13 cellular contexts compared by ENCODE assay signal in genomic region chr1:30751830-30752650, GRCh38. TPM values are rescaled to one million over a fixed set of nuclear protein-coding genes. Genes with fewer than 3 reads are reported as not detected.
DNase-seq lines count a peak whose midpoint lies in the region; ATAC-seq and TF ChIP-seq lines count a peak whose summit lies in the region.
"Had no signal": no experiment of that assay in that cellular context is flagged by ENCODE, and none has a peak within 500 bp of the region (broad histone marks: within the 10 kb centered on the region; RNA-seq: fewer than 3 reads in every experiment).

No MANE protein-coding gene starts in this region.

- H3K36me3 Mint-ChIP-seq in activated naive CD4-positive, alpha-beta T cell treated with anti-CD3 and anti-CD28 coated beads, Interleukin-2, amount 10 ng/mL, durations not matched to agents 7 days and 5 days: peaks cover 77% of the 10 kb centered on the region
- H3K36me3 Mint-ChIP-seq in effector memory CD8-positive, alpha-beta T cell (ENCODE audit: insufficient read depth): peaks cover 95% of the 10 kb centered on the region
- H3K36me3 Mint-ChIP-seq: brain had no signal

- TF ChIP-seq CTCF in Peyer's patch (IDR thresholded peaks at IDR 0.05): no peak

- no peak for DNase-seq in activated naive CD4-positive, alpha-beta T cell treated with anti-CD3 and anti-CD28 coated beads, Interleukin-2, amount 10 ng/mL, durations not matched to agents 7 days and 5 days
- DNase-seq in activated naive CD4-positive, alpha-beta T cell (lab: John Stamatoyannopoulos, UW): no peak
- DNase-seq in Peyer's patch: no peak
- no peak for DNase-seq in effector memory CD8-positive, alpha-beta T cell
- DNase-seq in NCI-H1436 (lab: John Stamatoyannopoulos, UW): no peak
- no peak for DNase-seq in NCI-H1694 (lab: John Stamatoyannopoulos, UW)
- DNase-seq in Right ventricle myocardium inferior (ENCODE audit: missing footprints): no peak
- DNase-seq: activated CD8-positive, alpha-beta memory T cell treated with anti-CD3 and anti-CD28 coated beads for 24 hours; left colon; NCI-H187 had no signal

- H3K4me3 Mint-ChIP-seq in activated naive CD4-positive, alpha-beta T cell treated with anti-CD3 and anti-CD28 coated beads, Interleukin-2, amount 10 ng/mL, durations not matched to agents 7 days and 5 days: peak overlapping the region; percentile 98
- peak overlapping the region; percentile 99 for H3K4me3 Mint-ChIP-seq in effector memory CD8-positive, alpha-beta T cell
- H3K4me3 Mint-ChIP-seq: brain, neural crest cell had no signal

- H3K4me3 ChIP-seq in Peyer's patch: peak overlapping the region in 1 of 4 donors; percentile 2
- H3K4me3 ChIP-seq in thymus (ENCODE audit: low read length): no peak overlapping the region

- peak overlapping the region; percentile 54 to 97 (median 78) for H3K27ac ChIP-seq in Peyer's patch
- H3K27ac ChIP-seq in thymus (ENCODE audit: low read depth): peak overlapping the region; percentile 36

- whole genome bisulfite sequencing in thymus: 90% methylated on average over 8 of the region's 8 CpGs

- ATAC-seq in effector memory CD8-positive, alpha-beta T cell (replicated peaks): no peak
- ATAC-seq in Right ventricle myocardium inferior: no peak
- ATAC-seq: left colon had no signal

- no peaks in the 10 kb centered on the region for H3K9me3 ChIP-seq in Peyer's patch
- no peaks in the 10 kb centered on the region for H3K9me3 ChIP-seq in thymus (ENCODE audit: control insufficient read depth)

- no peaks in the 10 kb centered on the region for H3K9me3 Mint-ChIP-seq in activated naive CD4-positive, alpha-beta T cell treated with anti-CD3 and anti-CD28 coated beads, Interleukin-2, amount 10 ng/mL, durations not matched to agents 7 days and 5 days
- no peaks in the 10 kb centered on the region for H3K9me3 Mint-ChIP-seq in effector memory CD8-positive, alpha-beta T cell
- H3K9me3 Mint-ChIP-seq: neural crest cell had no signal

- intact Hi-C loops in Right ventricle myocardium inferior (cut with DNase I): no loop called here

- no peak for TF ChIP-seq POLR2A in Peyer's patch (IDR thresholded peaks at IDR 0.05)

- no peaks in the 10 kb centered on the region for H3K27me3 Mint-ChIP-seq in activated naive CD4-positive, alpha-beta T cell treated with anti-CD3 and anti-CD28 coated beads, Interleukin-2, amount 10 ng/mL, durations not matched to agents 7 days and 5 days
- no peaks in the 10 kb centered on the region for H3K27me3 Mint-ChIP-seq in effector memory CD8-positive, alpha-beta T cell

- H3K27ac Mint-ChIP-seq in activated naive CD4-positive, alpha-beta T cell treated with anti-CD3 and anti-CD28 coated beads, Interleukin-2, amount 10 ng/mL, durations not matched to agents 7 days and 5 days: peak overlapping the region; percentile 99
- H3K27ac Mint-ChIP-seq in effector memory CD8-positive, alpha-beta T cell: peak overlapping the region; percentile 99
- H3K27ac Mint-ChIP-seq: brain had no signal

- no peaks in the 10 kb centered on the region for H3K27me3 ChIP-seq in Peyer's patch
- no peaks in the 10 kb centered on the region for H3K27me3 ChIP-seq in thymus (ENCODE audit: control insufficient read depth, insufficient read depth)

- peaks cover 87% of the 10 kb centered on the region for H3K4me1 Mint-ChIP-seq in activated naive CD4-positive, alpha-beta T cell treated with anti-CD3 and anti-CD28 coated beads, Interleukin-2, amount 10 ng/mL, durations not matched to agents 7 days and 5 days
- H3K4me1 Mint-ChIP-seq in effector memory CD8-positive, alpha-beta T cell (ENCODE audit: low read depth in 2 of 2): peaks cover 81 to 90% of the 10 kb centered on the region in 2 donors

- CTCF ChIA-PET in activated naive CD4-positive, alpha-beta T cell treated with anti-CD3 and anti-CD28 coated beads, Interleukin-2, amount 10 ng/mL, durations not matched to agents 7 days and 5 days (lab: Charles Lee): interaction anchor here (0.6 to 5.1 kb wide), 5 partner anchors 9 to 33 kb away, joined by 3 to 31 read pairs (median 4); no protein-coding TSS in a partner anchor

- peaks cover 0 to 56% (median 33%) of the 10 kb centered on the region in 4 donors for H3K4me1 ChIP-seq in Peyer's patch
- H3K4me1 ChIP-seq in thymus (ENCODE audit: control insufficient read depth, insufficient read depth, low read length): peaks cover 62% of the 10 kb centered on the region

- H3K36me3 ChIP-seq in Peyer's patch (no peaks in the 10 kb centered on the region), thymus (ENCODE audit: control insufficient read depth, insufficient read depth) (peaks cover 11% of the 10 kb centered on the region)

RNA-seq across cellular contexts. Expression of gene LAPTM5, which starts 5.5 kb away (rescaled TPM):
- total RNA-seq in Peyer's patch (10 to 100 TPM; 10.3 to 77.6 (median 18.3) TPM), Right ventricle myocardium inferior (31.5 TPM)
- polyA plus RNA-seq in thymus: 364 TPM

RNA-seq across cellular contexts. Expression of gene MATN1, which starts 28.7 kb away (rescaled TPM):
- total RNA-seq in Peyer's patch: not detected
- polyA plus RNA-seq in thymus: 0.27 TPM
- total RNA-seq in Right ventricle myocardium inferior: not detected
- total RNA-seq: left colon had no signal
